8 cellular contexts compared by ENCODE assay signal in genomic region chr4:13364653-13365052, GRCh38.
"Had no signal": no experiment of that assay in that cellular context is flagged by ENCODE, and none has a peak within 500 bp of the region (broad histone marks: within the 10 kb centered on the region; RNA-seq: fewer than 3 reads in every experiment).

No MANE protein-coding gene starts in this region.

- H3K36me3 ChIP-seq: HAP-1 had no signal

- H2AFZ ChIP-seq: GM23338 had no signal

- H3K4me3 ChIP-seq: GM23338, HAP-1 had no signal

- ATAC-seq: GM23338, HCT116, HepG2 had no signal

- H3K4me3 Mint-ChIP-seq: GM23338, HFFc6, IgD-negative memory B cell had no signal

- H3K9me3 Mint-ChIP-seq: GM23338, HFFc6, IgD-negative memory B cell had no signal

- H3K4me2 ChIP-seq: GM23338 had no signal

- H3K27ac Mint-ChIP-seq: GM23338, HFFc6 had no signal

- DNase-seq: H7, HFFc6 had no signal

- H3K9me3 ChIP-seq: HAP-1 had no signal

- FAIRE-seq: HepG2 had no signal

- H3K27me3 Mint-ChIP-seq: IgD-negative memory B cell had no signal

- H3K27ac ChIP-seq: HL-60 had no signal

- H3K4me1 ChIP-seq: HAP-1 had no signal
